ENCODE assay signal across 9 cellular contexts in genomic region chr11:40292636-40293585, GRCh38.
DNase-seq lines count a peak whose midpoint lies in the region; TF ChIP-seq lines count a peak whose summit lies in the region.
"Had no signal": no experiment of that assay in that cellular context is flagged by ENCODE, and none has a peak within 500 bp of the region (broad histone marks: within the 10 kb centered on the region; RNA-seq: fewer than 3 reads in every experiment).

No MANE protein-coding gene starts in this region.

- H3K27me3 ChIP-seq in layer of hippocampus (ENCODE audit: control insufficient read depth, insufficient read depth, low read length): no peaks in the 10 kb centered on the region

- H3K27ac ChIP-seq in layer of hippocampus (ENCODE audit: low read depth, low read length): peak overlapping the region; percentile 94
- peak overlapping the region; percentile 95 for H3K27ac ChIP-seq in temporal lobe (ENCODE audit: low read depth, low read length)

- DNase-seq in NCI-H345 (lab: John Stamatoyannopoulos, UW) (peak; percentile 25), NCI-H345 treated with DMSO at 0.1 percent for 48 hours (lab: John Stamatoyannopoulos, UW; ENCODE audit: unreplicated experiment) (no peak), cardiac fibroblast (ENCODE audit: low read depth in 2 of 2) (peak in 1 of 2 donors; percentile 6), DMS 273 (lab: John Stamatoyannopoulos, UW; ENCODE audit: unreplicated experiment) (no peak), activated gamma-delta T cell treated with Interleukin-2 at 50 U/mL for 16 hours (no peak), NCI-H510A treated with DMSO at 0.1 percent for 48 hours (lab: John Stamatoyannopoulos, UW) (no peak)
- DNase-seq: AML-193 had no signal

- H3K4me3 ChIP-seq in cardiac fibroblast (replicated peaks in 1 of 2; ENCODE audit: low read depth in 2 of 2, low read length in 2 of 2): peak overlapping the region; percentile 58 to 59

- no peak for TF ChIP-seq CTCF in cardiac fibroblast (IDR thresholded peaks at IDR 0.05; ENCODE audit: low read depth, low read length)
